In genomic region chr4:53199356-53199755, GRCh38 we compare ENCODE assay signal across 25 cellular contexts.
"Had no signal": no experiment of that assay in that cellular context is flagged by ENCODE, and none has a peak within 500 bp of the region (broad histone marks: within the 10 kb centered on the region; RNA-seq: fewer than 3 reads in every experiment).

No MANE protein-coding gene starts in this region.

- H3K27ac ChIP-seq: ascending aorta, body of pancreas, SK-N-MC had no signal

- H3K27ac Mint-ChIP-seq: activated B cell treated with CpG ODN at 0.5 μM for 24 hours; activated CD4-positive, alpha-beta memory T cell treated with anti-CD3 and anti-CD28 coated beads, Interleukin-2, amount 10 ng/mL, durations not matched to agents 7 days and 5 days; activated naive CD4-positive, alpha-beta T cell treated with anti-CD3 and anti-CD28 coated beads, Interleukin-2, amount 50 U/mL, for 24 hours; T-cell had no signal

- H3K4me1 ChIP-seq: ascending aorta, body of pancreas had no signal

- H3K27me3 ChIP-seq: ascending aorta, body of pancreas had no signal

- H3K4me3 Mint-ChIP-seq: activated B cell treated with CpG ODN at 0.5 μM for 24 hours; activated CD4-positive, alpha-beta memory T cell treated with anti-CD3 and anti-CD28 coated beads, Interleukin-2, amount 10 ng/mL, durations not matched to agents 7 days and 5 days; activated naive CD4-positive, alpha-beta T cell treated with anti-CD3 and anti-CD28 coated beads, Interleukin-2, amount 50 U/mL, for 24 hours; central memory CD8-positive, alpha-beta T cell; T-cell had no signal

- FAIRE-seq: bronchial epithelial cell, TTC549 had no signal

- H3K27me3 Mint-ChIP-seq: activated B cell treated with CpG ODN at 0.5 μM for 24 hours; activated CD4-positive, alpha-beta memory T cell treated with anti-CD3 and anti-CD28 coated beads, Interleukin-2, amount 10 ng/mL, durations not matched to agents 7 days and 5 days; activated naive CD4-positive, alpha-beta T cell treated with anti-CD3 and anti-CD28 coated beads, Interleukin-2, amount 50 U/mL, for 24 hours; central memory CD8-positive, alpha-beta T cell; T-cell had no signal

- H3K4me3 ChIP-seq: ascending aorta, body of pancreas, SK-N-MC had no signal

- H3K4me1 Mint-ChIP-seq: activated B cell treated with CpG ODN at 0.5 μM for 24 hours; activated CD4-positive, alpha-beta memory T cell treated with anti-CD3 and anti-CD28 coated beads, Interleukin-2, amount 10 ng/mL, durations not matched to agents 7 days and 5 days; activated naive CD4-positive, alpha-beta T cell treated with anti-CD3 and anti-CD28 coated beads, Interleukin-2, amount 50 U/mL, for 24 hours; central memory CD8-positive, alpha-beta T cell; T-cell had no signal

- DNase-seq: activated B cell treated with CpG ODN at 0.5 μM for 24 hours; activated CD4-positive, alpha-beta memory T cell treated with anti-CD3 and anti-CD28 coated beads, Interleukin-2, amount 10 ng/mL, durations not matched to agents 7 days and 5 days; activated CD4-positive, alpha-beta T cell treated with anti-CD3 and anti-CD28 coated beads for 1 hour; activated CD4-positive, alpha-beta T cell treated with anti-CD3 and anti-CD28 coated beads, Interleukin-2, amount 50 U/mL, for 1 hour; activated effector memory CD4-positive, alpha-beta T cell treated with Interleukin-2 at 50 U/mL for 16 hours; activated naive CD4-positive, alpha-beta T cell; activated T-cell treated with anti-CD3 and anti-CD28 coated beads for 4 hours; body of pancreas; MM.1S; NCI-H1105; NCI-H1436 treated with DMSO at 0.1 percent for 48 hours; NCI-H187; NCI-H446; NCI-H748 treated with DMSO at 0.1 percent for 48 hours; OCI-M1; RPMI8226; T-cell; T-helper 2 cell; T1000 had no signal

- H3K9me3 ChIP-seq: ascending aorta, body of pancreas had no signal

- H3K9me3 Mint-ChIP-seq: activated B cell treated with CpG ODN at 0.5 μM for 24 hours; activated CD4-positive, alpha-beta memory T cell treated with anti-CD3 and anti-CD28 coated beads, Interleukin-2, amount 10 ng/mL, durations not matched to agents 7 days and 5 days; activated naive CD4-positive, alpha-beta T cell treated with anti-CD3 and anti-CD28 coated beads, Interleukin-2, amount 50 U/mL, for 24 hours; central memory CD8-positive, alpha-beta T cell; T-cell had no signal

- H3K36me3 ChIP-seq: ascending aorta had no signal
